Comparison of ENCODE assay signal across 8 cellular contexts in genomic region chr19:1812426-1813196, GRCh38. TPM values are rescaled to one million over a fixed set of nuclear protein-coding genes. Genes with fewer than 3 reads are reported as not detected.
DNase-seq lines count a peak whose midpoint lies in the region; ATAC-seq, FAIRE-seq and TF ChIP-seq lines count a peak whose summit lies in the region.

No MANE protein-coding gene starts in this region.

- no peaks in the 10 kb centered on the region for H3K36me3 Mint-ChIP-seq in brain

- H3K27me3 Mint-ChIP-seq in brain = no peaks in the 10 kb centered on the region

- H3K9me3 ChIP-seq in iPS-15b (ENCODE audit: control insufficient read depth, insufficient read depth, low read length) (no peaks in the 10 kb centered on the region), skeletal muscle satellite cell (replicated peaks; ENCODE audit: low read length) (no peaks in the 10 kb centered on the region)

- H3K9me3 Mint-ChIP-seq in brain = peaks cover 0 to 8% (median 0%) of the 10 kb centered on the region in 5 experiments

- peak overlapping the region; percentile 69 to 96 (median 93) for H3K27ac Mint-ChIP-seq in brain

- H3K36me3 ChIP-seq in iPS-15b (ENCODE audit: control insufficient read depth, insufficient read depth, low read length) (peaks cover 20% of the 10 kb centered on the region), skeletal muscle satellite cell (ENCODE audit: insufficient read depth, low read length) (peaks cover 16% of the 10 kb centered on the region)

- H3K4me1 ChIP-seq in iPS-15b (ENCODE audit: control insufficient read depth, insufficient read depth, low read length) (no peaks in the 10 kb centered on the region), skeletal muscle satellite cell (ENCODE audit: control insufficient read depth, insufficient read depth, low read length) (peaks cover 14% of the 10 kb centered on the region)

- H3K4me1 Mint-ChIP-seq in brain = peaks cover 9% of the 10 kb centered on the region

- FAIRE-seq in TTC549 (lab: Jason Lieb, UNC) = peak; percentile 81

- H3K4me3 ChIP-seq in iPS-15b (ENCODE audit: low read depth, low read length) (peak overlapping the region; percentile 78), skeletal muscle satellite cell (ENCODE audit: low read length) (peak overlapping the region; percentile 77)

- H3K27me3 ChIP-seq in iPS-15b (ENCODE audit: control insufficient read depth, insufficient read depth, low read length) (no peaks in the 10 kb centered on the region), skeletal muscle satellite cell (ENCODE audit: control insufficient read depth, insufficient read depth, low read length) (no peaks in the 10 kb centered on the region)

- peak overlapping the region; percentile 94 for H3K4me2 ChIP-seq in skeletal muscle satellite cell (ENCODE audit: low read length)

- peak; percentile 69 for ATAC-seq in HG02973 (IDR thresholded peaks at IDR 0.05; ENCODE audit: unreplicated experiment)

- peak overlapping the region; percentile 86 to 95 (median 91) for H3K4me3 Mint-ChIP-seq in brain

- DNase-seq in NK-92 treated with Interleukin-12 subunit alpha and Interleukin-12 subunit beta, amount 100 ng/mL, for 24 hours (lab: John Stamatoyannopoulos, UW) = peak; percentile 71
- DNase-seq in NK-92 (lab: John Stamatoyannopoulos, UW; ENCODE audit: unreplicated experiment) (no peak), NCI-H1930 (lab: John Stamatoyannopoulos, UW) (peak; percentile 51 to 52)

- peak; percentile 65 to 93 for TF ChIP-seq CTCF in brain (conservative IDR thresholded peaks at IDR 0.05)

- H3K9ac ChIP-seq in iPS-15b (ENCODE audit: low read depth, low read length) (no peak overlapping the region), skeletal muscle satellite cell (ENCODE audit: low read depth, low read length) (peak overlapping the region; percentile 73)

RNA-seq across cellular contexts. Expression of gene ATP8B3, which starts 0.5 kb away (rescaled TPM):
- 0.19 TPM for polyA plus RNA-seq in brain (ENCODE audit: insufficient read depth, low read depth, low replicate concordance)
- total RNA-seq in skeletal muscle satellite cell (2012; rRNA removed) = 0.76 and 0.87 TPM in 2 replicates

RNA-seq across cellular contexts. Expression of gene REXO1, which starts 35.7 kb away (rescaled TPM):
- 26.0 TPM for polyA plus RNA-seq in brain (ENCODE audit: insufficient read depth, low read depth, low replicate concordance)
- 10.7 and 13.7 TPM in 2 replicates for total RNA-seq in skeletal muscle satellite cell (2012; rRNA removed)

RNA-seq across cellular contexts. Expression of gene KLF16, which starts 50.8 kb away (rescaled TPM):
- polyA plus RNA-seq in brain (ENCODE audit: insufficient read depth, low read depth, low replicate concordance) = 22.6 TPM
- total RNA-seq in skeletal muscle satellite cell (2012; rRNA removed) = 12.9 and 13.2 TPM in 2 replicates

RNA-seq across cellular contexts. Expression of gene ONECUT3, which starts 59.3 kb away (rescaled TPM):
- polyA plus RNA-seq in brain (ENCODE audit: insufficient read depth, low read depth, low replicate concordance) = not detected
- total RNA-seq in skeletal muscle satellite cell (2012; rRNA removed) = not detected in 2 replicates
